Comparison of ENCODE assay signal across 29 cellular contexts in the genomic region with DNA sequence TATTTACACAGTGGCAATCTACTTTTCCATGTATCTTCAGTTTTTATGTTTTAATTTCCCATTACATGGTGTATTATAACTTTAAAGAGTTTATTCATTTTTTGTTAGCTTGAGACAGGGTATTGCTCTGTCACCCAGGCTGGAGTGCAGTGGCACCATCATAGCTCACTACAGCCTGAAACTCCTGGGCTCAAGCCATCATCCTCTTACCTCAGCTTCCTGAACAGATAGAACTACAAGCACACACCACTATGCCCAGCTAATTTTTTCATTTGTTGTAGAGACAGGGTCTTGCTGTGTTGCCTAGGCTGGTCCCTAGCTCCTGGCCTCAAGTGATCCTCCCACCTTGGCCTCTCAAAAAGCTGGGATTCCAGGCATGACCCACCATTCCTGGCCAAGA.
DNase-seq lines count a peak whose midpoint lies in the region; ATAC-seq, FAIRE-seq and TF ChIP-seq lines count a peak whose summit lies in the region.
"Had no signal": no experiment of that assay in that cellular context is flagged by ENCODE, and none has a peak within 500 bp of the region (broad histone marks: within the 10 kb centered on the region; RNA-seq: fewer than 3 reads in every experiment).

No MANE protein-coding gene starts in this region.

- no peak overlapping the region for H3K4me3 ChIP-seq in MM.1S (ENCODE audit: low read length)
- H3K4me3 ChIP-seq in GM12878: no peak overlapping the region
- H3K4me3 ChIP-seq: cardiac muscle cell, colonic mucosa, psoas muscle had no signal

- H3K4me2 ChIP-seq in MM.1S (ENCODE audit: low read depth, low read length) (no peak overlapping the region), GM12878 (ENCODE audit: control insufficient read depth, insufficient read depth) (0 out of 2 replicates have a peak overlapping the region, but pooled peaks have one; percentile 17)

- no peak for DNase-seq in stimulated activated naive CD8-positive, alpha-beta T cell treated with anti-CD3 and anti-CD28 coated beads, Interleukin-15, amount 100 ng/mL, for 72 hours
- no peak for DNase-seq in stimulated activated naive CD8-positive, alpha-beta T cell treated with anti-CD3 and anti-CD28 coated beads, Interleukin-15, Interleukin-2, amounts not matched to agents 100 U/mL and 50 U/mL, for 24 hours
- DNase-seq in MM.1S (no peak), GM12878 (ENCODE audit: low read depth, low spot score) (no peak), DMS153 (lab: John Stamatoyannopoulos, UW) (no peak)
- no peak for DNase-seq in stimulated activated CD4-positive, alpha-beta T cell treated with anti-CD3 and anti-CD28 coated beads, Interleukin-15, amount 100 ng/mL, for 24 hours
- DNase-seq in stimulated activated naive CD4-positive, alpha-beta T cell treated with Interleukin-2 at 50 U/mL for 16 hours (lab: John Stamatoyannopoulos, UW): no peak
- DNase-seq: activated T-cell treated with anti-CD3 and anti-CD28 coated beads, Interleukin-2, amount 50 U/mL, for 1 hour; BE2C; colonic mucosa; COR-L47; erythroblast; left colon; NCI-H1417; NCI-H2081; NCI-H526; occipital lobe; psoas muscle; SHP77; stimulated activated CD4-positive, alpha-beta T cell treated with anti-CD3 and anti-CD28 coated beads, Interleukin-12 subunit alpha, Interleukin-12 subunit beta, amount 100 ng/mL, for 4 hours; stimulated activated CD4-positive, alpha-beta T cell treated with anti-CD3 and anti-CD28 coated beads, Interleukin-4, amount 100 ng/mL, for 1 hour; substantia nigra had no signal

- CTCF ChIA-PET in GM12878 (lab: Yijun Ruan, JAX): interaction anchor here (1.3 to 2.0 kb wide), 3 partner anchors 15 to 60 kb away, joined by 7 to 9 read pairs (median 7); no protein-coding TSS in a partner anchor

- H3K9ac ChIP-seq in MM.1S (ENCODE audit: low read length) (no peak overlapping the region), GM12878 (ENCODE audit: control insufficient read depth, insufficient read depth, low read length) (no peak overlapping the region)

- ATAC-seq in stimulated activated naive CD8-positive, alpha-beta T cell treated with anti-CD3 and anti-CD28 coated beads, Interleukin-15, amount 100 ng/mL, for 72 hours: peak; percentile 55
- ATAC-seq in stimulated activated naive CD8-positive, alpha-beta T cell treated with anti-CD3 and anti-CD28 coated beads, Interleukin-15, Interleukin-2, amounts not matched to agents 100 U/mL and 50 U/mL, for 24 hours: no peak
- ATAC-seq in GM12878: no peak; the same call in 2 of the 3 replicates
- no peak for ATAC-seq in GM18505 (IDR thresholded peaks at IDR 0.05; ENCODE audit: unreplicated experiment)
- ATAC-seq: activated CD4-positive, CD25-positive, alpha-beta regulatory T cell treated with anti-CD3 and anti-CD28 coated beads, Interleukin-2, amount 50 U/mL, for 24 hours; HCT116; left colon; natural killer cell treated with Interleukin-12 subunit alpha and Interleukin-12 subunit beta and Interleukin-15 and Interleukin-18, amount 100 ng/mL, for 72 hours; psoas muscle had no signal

- H3K9me3 ChIP-seq in MM.1S (replicated peaks; ENCODE audit: insufficient read depth, low read length) (no peaks in the 10 kb centered on the region), GM12878 (replicated peaks; ENCODE audit: control insufficient read depth, insufficient read depth, low read length) (no peaks in the 10 kb centered on the region)
- H3K9me3 ChIP-seq: BE2C, colonic mucosa, psoas muscle had no signal

- H3K4me1 Mint-ChIP-seq in stimulated activated naive CD8-positive, alpha-beta T cell treated with anti-CD3 and anti-CD28 coated beads, Interleukin-15, amount 100 ng/mL, for 72 hours: peaks cover 19% of the 10 kb centered on the region

- RAD21 ChIA-PET in GM12878 (lab: Charles Lee; ENCODE audit: unreplicated experiment): interaction anchor here (1.9 kb wide), 1 partner anchor 129 kb away, joined by 9 read pairs; no protein-coding TSS in a partner anchor

- TF ChIP-seq CTCF in MM.1S (IDR thresholded peaks at IDR 0.05; ENCODE audit: low read length) (no peak), GM12878 (IDR thresholded peaks at IDR 0.05 in 2 of 3, conservative IDR thresholded peaks at IDR 0.05 in 1 of 3; ENCODE audit: control insufficient read depth in 2 of 3, extremely low read depth in 1 of 3, insufficient read depth in 1 of 3, low read depth in 3 of 3, low read length in 3 of 3) (no peak)

- H3K4me1 ChIP-seq in MM.1S (ENCODE audit: low read length) (peaks cover 22% of the 10 kb centered on the region), GM12878 (ENCODE audit: control insufficient read depth, insufficient read depth, low read length) (peaks cover 7% of the 10 kb centered on the region)
- H3K4me1 ChIP-seq: BE2C, colonic mucosa, psoas muscle had no signal

- H3K9me2 ChIP-seq in MM.1S (replicated peaks; ENCODE audit: insufficient read depth, low read length): no peaks in the 10 kb centered on the region

- TF ChIP-seq EP300 in GM12878 (IDR thresholded peaks at IDR 0.05; ENCODE audit: borderline replicate concordance in 1 of 2, control insufficient read depth in 1 of 2, low read depth in 2 of 2, low read length in 2 of 2): no peak

- no peak for FAIRE-seq in GM12878 (lab: Jason Lieb, UNC)
- FAIRE-seq: astrocyte had no signal

- SMC1A ChIA-PET in GM12878 (lab: Charles Lee; ENCODE audit: uncharacterized antibody, unreplicated experiment): interaction anchor here (0.6 to 1.5 kb wide), 6 partner anchors 10 to 129 kb away, joined by 3 to 6 read pairs (median 4); no protein-coding TSS in a partner anchor

- H3K27ac ChIP-seq in MM.1S (ENCODE audit: low read length) (peak overlapping the region; percentile 55; the same call in 1 of the 2 replicates), GM12878 (ENCODE audit: control insufficient read depth, insufficient read depth) (0 out of 2 replicates have a peak overlapping the region, but pooled peaks have one; percentile 25)
- H3K27ac ChIP-seq: cardiac muscle cell, colonic mucosa, psoas muscle had no signal

- peaks cover 47% of the 10 kb centered on the region for H3K79me2 ChIP-seq in MM.1S (ENCODE audit: low read length)
- H3K79me2 ChIP-seq in GM12878 (ENCODE audit: control insufficient read depth, insufficient read depth, low read length): no peaks in the 10 kb centered on the region

- in situ Hi-C loops in GM12878 (cut with MboI): no loop called here

- intact Hi-C loops in GM12878 (cut with micrococcal nuclease; ENCODE audit: unreplicated experiment): no loop called here

- H3K36me3 ChIP-seq in MM.1S (replicated peaks; ENCODE audit: insufficient read depth, low read length) (peaks cover 29% of the 10 kb centered on the region), GM12878 (ENCODE audit: control insufficient read depth in 2 of 2, insufficient read depth in 2 of 2, low read length in 1 of 2) (peaks cover 54% of the 10 kb centered on the region in 2 experiments)
- H3K36me3 ChIP-seq: BE2C had no signal

- no TSS peak for BruUV-seq in GM12878 (replicated peaks; lab: Mats Ljungman, UMichigan)

- no peak overlapping the region for H3K4me3 Mint-ChIP-seq in stimulated activated naive CD8-positive, alpha-beta T cell treated with anti-CD3 and anti-CD28 coated beads, Interleukin-15, amount 100 ng/mL, for 72 hours
- H3K4me3 Mint-ChIP-seq: natural killer cell treated with Interleukin-12 subunit alpha and Interleukin-12 subunit beta and Interleukin-15 and Interleukin-18, amount 100 ng/mL, for 72 hours; type B pancreatic cell had no signal

- POLR2A ChIA-PET in GM12878 (lab: Charles Lee): interaction anchor here (0.6 to 0.7 kb wide), 2 partner anchors 16 to 454 kb away, joined by 3 read pairs; no protein-coding TSS in a partner anchor

- H3K27me3 ChIP-seq in MM.1S (replicated peaks; ENCODE audit: insufficient read depth, low read length) (no peaks in the 10 kb centered on the region), GM12878 (replicated peaks in 1 of 2; ENCODE audit: control insufficient read depth in 2 of 2, insufficient read depth in 2 of 2, low read length in 1 of 2) (no peaks in the 10 kb centered on the region)
- H3K27me3 ChIP-seq: BE2C, cardiac muscle cell, colonic mucosa had no signal

- no peak overlapping the region for H3K27ac Mint-ChIP-seq in stimulated activated naive CD8-positive, alpha-beta T cell treated with anti-CD3 and anti-CD28 coated beads, Interleukin-15, amount 100 ng/mL, for 72 hours
- H3K27ac Mint-ChIP-seq: type B pancreatic cell had no signal

- no peak for TF ChIP-seq RAD21 in GM12878 (IDR thresholded peaks at IDR 0.05; ENCODE audit: insufficient read depth, low read depth, low read length)

- TF ChIP-seq POLR2A in GM12878 (IDR thresholded peaks at IDR 0.05; ENCODE audit: low read depth, low read length) (no peak), GM18505 (IDR thresholded peaks at IDR 0.05; ENCODE audit: borderline replicate concordance, extremely low read depth, insufficient read depth, insufficient read length) (no peak)

- no peak overlapping the region for H2AFZ ChIP-seq in MM.1S (ENCODE audit: low read length)
- no peak overlapping the region for H2AFZ ChIP-seq in GM12878 (ENCODE audit: control insufficient read depth, low read depth, low read length)

- H3F3A ChIP-seq in MM.1S (ENCODE audit: insufficient read depth, low read length): peaks cover 10% of the 10 kb centered on the region; the same call in 1 of the 2 replicates

- H4K20me1 ChIP-seq in MM.1S (ENCODE audit: insufficient read depth, low read length) (no peaks in the 10 kb centered on the region), GM12878 (ENCODE audit: control insufficient read depth, insufficient read depth) (0 out of 2 replicates have a peak, but pooled peaks cover 2% of the 10 kb centered on the region)

- H3K27me3 Mint-ChIP-seq in stimulated activated naive CD8-positive, alpha-beta T cell treated with anti-CD3 and anti-CD28 coated beads, Interleukin-15, amount 100 ng/mL, for 72 hours: no peaks in the 10 kb centered on the region
- H3K27me3 Mint-ChIP-seq: natural killer cell treated with Interleukin-12 subunit alpha and Interleukin-12 subunit beta and Interleukin-15 and Interleukin-18, amount 100 ng/mL, for 72 hours; type B pancreatic cell had no signal

- no peaks in the 10 kb centered on the region for H3K9me3 Mint-ChIP-seq in stimulated activated naive CD8-positive, alpha-beta T cell treated with anti-CD3 and anti-CD28 coated beads, Interleukin-15, amount 100 ng/mL, for 72 hours
- H3K9me3 Mint-ChIP-seq: natural killer cell treated with Interleukin-12 subunit alpha and Interleukin-12 subunit beta and Interleukin-15 and Interleukin-18, amount 100 ng/mL, for 72 hours; type B pancreatic cell had no signal

TF ChIP-seq in GM12878, 131 proteins besides CTCF, POLR2A, EP300 and RAD21:
- TF ChIP-seq RFX5 (IDR thresholded peaks at IDR 0.05; ENCODE audit: low read depth, low read length) (no peak), YBX1 (IDR thresholded peaks at IDR 0.05) (no peak)
